Comparison of ENCODE assay signal across 10 cellular contexts in genomic region chr18:43247944-43248343, GRCh38. TPM values are rescaled to one million over a fixed set of nuclear protein-coding genes. Genes with fewer than 3 reads are reported as not detected.
"Had no signal": no experiment of that assay in that cellular context is flagged by ENCODE, and none has a peak within 500 bp of the region (broad histone marks: within the 10 kb centered on the region; RNA-seq: fewer than 3 reads in every experiment).

No MANE protein-coding gene starts in this region.

- DNase-seq: H7, HFFc6, KBM-7 had no signal

- FAIRE-seq: H1 had no signal

- H3K27ac ChIP-seq: HL-60 had no signal

- H2AFZ ChIP-seq: GM23338 had no signal

- ATAC-seq: GM23338, HCT116 had no signal

- H3K4me1 ChIP-seq: HAP-1 had no signal

- H3K36me3 ChIP-seq: HAP-1 had no signal

- H3K4me2 ChIP-seq: GM23338 had no signal

- H3K9me3 ChIP-seq: HAP-1 had no signal

- H3K4me3 ChIP-seq: GM23338, HAP-1 had no signal

RNA-seq across cellular contexts. Expression of gene SYT4, which starts 29.3 kb away (rescaled TPM):
- total RNA-seq: HFFc6, HT1080 had no signal
- polyA plus RNA-seq: IgD-negative memory B cell had no signal
